In the genomic region with DNA sequence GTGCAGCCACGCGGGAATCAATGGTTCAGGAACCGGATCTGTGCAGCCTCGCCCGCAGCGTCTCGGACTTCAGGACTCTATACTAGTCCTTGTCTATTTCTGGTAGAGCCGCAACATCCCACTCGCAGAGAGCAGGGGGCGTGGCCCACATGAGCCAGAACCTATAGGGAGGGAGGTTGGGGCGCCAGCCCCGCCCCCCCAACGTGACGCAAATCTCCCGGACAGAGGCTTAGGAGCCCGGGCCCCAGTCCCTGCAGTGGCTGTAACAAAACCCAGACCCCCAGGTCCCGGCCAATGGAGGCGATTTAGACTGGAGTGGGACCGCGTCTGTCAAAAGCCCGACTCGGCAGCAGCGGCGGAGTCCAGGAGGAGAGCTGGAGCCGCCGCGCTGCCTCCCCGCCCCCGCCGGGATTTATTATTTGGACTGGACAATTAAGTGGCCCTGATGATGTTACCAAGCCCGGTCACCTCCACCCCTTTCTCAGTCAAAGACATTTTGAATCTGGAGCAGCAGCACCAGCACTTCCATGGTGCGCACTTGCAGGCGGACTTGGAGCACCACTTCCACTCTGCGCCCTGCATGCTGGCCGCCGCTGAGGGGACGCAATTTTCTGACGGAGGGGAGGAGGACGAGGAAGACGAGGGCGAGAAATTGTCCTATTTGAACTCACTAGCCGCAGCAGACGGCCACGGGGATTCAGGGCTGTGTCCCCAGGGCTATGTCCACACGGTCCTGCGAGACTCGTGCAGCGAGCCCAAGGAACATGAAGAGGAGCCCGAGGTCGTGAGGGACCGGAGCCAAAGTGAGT, we compare ENCODE assay signal across 9 cellular contexts. TPM values are rescaled to one million over a fixed set of nuclear protein-coding genes. Genes with fewer than 3 reads are reported as not detected.
A peak's percentile ranks its signal among the peaks of the same experiment; 100 is the strongest.
DNase-seq lines count a peak whose midpoint lies in the region; ATAC-seq and TF ChIP-seq lines count a peak whose summit lies in the region.
"Had no signal": no experiment of that assay in that cellular context is flagged by ENCODE, and none has a peak within 500 bp of the region (broad histone marks: within the 10 kb centered on the region; RNA-seq: fewer than 3 reads in every experiment).

TSS of gene NKX2-3 (plus strand) at position 256 of the 809 bp plus-strand sequence. CDS start at position 446, 190 bp downstream.

- in situ Hi-C loops in ACHN (cut with HindIII; ENCODE audit: low pct_ligation_motif_present, low pct_unique_long_range_greater_than_20kb, low sequenced_read_pairs), result no loop called here

- no peaks in the 10 kb centered on the region for H3K9me3 ChIP-seq in left ventricle myocardium inferior (replicated peaks)

- DNase-seq in ELR (ENCODE audit: low read depth), result peak; percentile 63
- no peak for DNase-seq in activated B cell treated with CpG ODN at 0.5 μM for 24 hours
- DNase-seq in left ventricle myocardium inferior, result peak; percentile 48
- DNase-seq in stimulated activated CD4-positive, alpha-beta T cell treated with anti-CD3 and anti-CD28 coated beads, Interleukin-15, amount 100 ng/mL, for 48 hours (ENCODE audit: low read depth in 2 of 2), result peak; percentile 52 to 56
- no peak for DNase-seq in NCI-H146 (lab: John Stamatoyannopoulos, UW)
- no peak for DNase-seq in D341Med (ENCODE audit: low spot score)
- DNase-seq in ACHN, result no peak

- H3K36me3 Mint-ChIP-seq in activated B cell treated with CpG ODN at 0.5 μM for 24 hours (ENCODE audit: low read depth), result no peaks in the 10 kb centered on the region

- no peak within 1 kb of the TSS for H3K27ac Mint-ChIP-seq in activated B cell treated with CpG ODN at 0.5 μM for 24 hours

- ATAC-seq in HG02885 (IDR thresholded peaks at IDR 0.05; ENCODE audit: poor library complexity, unreplicated experiment) (peak; percentile 60), activated B cell treated with CpG ODN at 0.5 μM for 24 hours (ENCODE audit: low read depth) (no peak)

- CTCF ChIA-PET in activated B cell treated with CpG ODN at 0.5 μM for 24 hours (lab: Charles Lee), result no interaction called here

- H3K4me3 Mint-ChIP-seq in activated B cell treated with CpG ODN at 0.5 μM for 24 hours, result peak within 1 kb of the TSS; percentile 78

- POLR2A ChIA-PET in activated B cell treated with CpG ODN at 0.5 μM for 24 hours (lab: Charles Lee), result no interaction called here

- no peaks in the 10 kb centered on the region for H3K9me3 Mint-ChIP-seq in activated B cell treated with CpG ODN at 0.5 μM for 24 hours

- no peaks in the 10 kb centered on the region for H3K36me3 ChIP-seq in left ventricle myocardium inferior

- H3K4me1 ChIP-seq in left ventricle myocardium inferior, result peaks cover 62% of the 10 kb centered on the region

- peaks cover 71% of the 10 kb centered on the region for H3K4me1 Mint-ChIP-seq in activated B cell treated with CpG ODN at 0.5 μM for 24 hours

- TF ChIP-seq CTCF in activated B cell treated with CpG ODN at 0.5 μM for 24 hours (IDR thresholded peaks at IDR 0.05) (no peak), left ventricle myocardium inferior (IDR thresholded peaks at IDR 0.05; ENCODE audit: borderline replicate concordance) (no peak)

- peaks cover 100% of the 10 kb centered on the region for H3K27me3 ChIP-seq in left ventricle myocardium inferior (ENCODE audit: low read depth)

- peak within 1 kb of the TSS; percentile 24 for H3K4me3 ChIP-seq in left ventricle myocardium inferior

- peaks cover 80% of the 10 kb centered on the region for H3K27me3 Mint-ChIP-seq in activated B cell treated with CpG ODN at 0.5 μM for 24 hours

- no peak within 1 kb of the TSS for H3K27ac ChIP-seq in left ventricle myocardium inferior (replicated peaks)

- intact Hi-C loops in activated B cell treated with CpG ODN at 0.5 μM for 24 hours (cut with micrococcal nuclease) (loop anchor here (5.0 to 10.0 kb wide), 4 partner anchors 138 to 1602 kb away; partner anchors contain the start of gene TLX1), left ventricle myocardium inferior (cut with micrococcal nuclease) (no loop called here)

RNA-seq across cellular contexts. Expression of gene NKX2-3, which starts in this region (rescaled TPM):
- total RNA-seq in activated B cell treated with CpG ODN at 0.5 μM for 24 hours (not detected in 2 replicates), left ventricle myocardium inferior (not detected)
- total RNA-seq: epithelial cell of proximal tubule had no signal

Comparison
In these comparisons a context has a peak if more than half of its experiments do, and no peak if none do; other contexts are left out.
1. Peak in DNase-seq and H3K4me3 ChIP-seq in left ventricle myocardium inferior; RNA of the gene not detected or under 1 TPM.
2. DNase-seq: peak in ELR (single experiment) and stimulated activated CD4-positive, alpha-beta T cell treated with anti-CD3 and anti-CD28 coated beads, Interleukin-15, amount 100 ng/mL, for 48 hours (2 of 2); none in activated B cell treated with CpG ODN at 0.5 μM for 24 hours (single experiment), NCI-H146 (single experiment), D341Med (single experiment) and ACHN (single experiment).